23 cellular contexts compared by ENCODE assay signal in the genomic region with DNA sequence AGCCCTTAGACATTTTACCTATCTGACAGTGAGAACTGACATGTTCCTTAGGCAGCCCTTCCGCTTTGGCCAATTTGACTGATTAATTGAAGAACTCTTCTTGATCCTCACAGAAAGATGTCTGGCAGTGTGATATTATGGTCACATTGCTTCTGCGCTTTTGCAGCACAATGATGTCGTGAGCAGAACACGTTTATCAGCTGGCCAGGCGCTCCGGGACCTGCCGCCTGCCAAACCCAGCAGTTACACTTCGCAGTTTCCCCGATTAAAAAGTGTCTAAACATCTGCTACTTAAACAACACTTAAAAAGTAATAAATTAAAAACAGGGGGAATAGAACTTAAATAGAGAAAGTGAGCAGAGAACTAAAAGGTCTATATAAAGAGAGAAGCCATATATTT.
"Had no signal": no experiment of that assay in that cellular context is flagged by ENCODE, and none has a peak within 500 bp of the region (broad histone marks: within the 10 kb centered on the region; RNA-seq: fewer than 3 reads in every experiment).

No MANE protein-coding gene starts in this region.

- ATAC-seq: esophagus mucosa; gastrocnemius medialis; left lung; lower lobe of right lung; naive thymus-derived CD8-positive, alpha-beta T cell; psoas muscle; right lobe of liver; stimulated activated naive B cell treated with anti-CD40 and anti-IgM and Interleukin-4, amounts not matched to agents 10 μg/mL and 1 μg/mL and 100 μg/mL, for 72 hours had no signal

- H3K27me3 ChIP-seq: colonic mucosa, hepatocyte, right lobe of liver, transverse colon, vagina had no signal

- H3K9me3 ChIP-seq: colonic mucosa, gastrocnemius medialis, left lung, lower lobe of right lung, psoas muscle, right lobe of liver, transverse colon, vagina had no signal

- H3K36me3 ChIP-seq: colonic mucosa, gastrocnemius medialis, left lung, lower lobe of right lung, right lobe of liver, transverse colon, vagina had no signal

- DNase-seq: colonic mucosa; effector CD8-positive, alpha-beta T cell; endodermal cell; foreskin fibroblast; gastrocnemius medialis; head of caudate nucleus; kidney; left lung; lower lobe of right lung; naive thymus-derived CD8-positive, alpha-beta T cell; nephron progenitor cell; nucleus accumbens; psoas muscle; right lobe of liver; small intestine; stimulated activated CD4-positive, alpha-beta T cell treated with anti-CD3 and anti-CD28 coated beads, Interleukin-15, amount 100 ng/mL, for 24 hours; stimulated activated CD4-positive, alpha-beta T cell treated with anti-CD3 and anti-CD28 coated beads, Interleukin-2, amount 100 ng/mL, for 48 hours; stimulated activated naive B cell treated with anti-CD40 and anti-IgM and Interleukin-4, amounts not matched to agents 10 μg/mL and 1 μg/mL and 100 μg/mL, for 72 hours; transverse colon had no signal

- H3K4me1 ChIP-seq: colonic mucosa, gastrocnemius medialis, left lung, lower lobe of right lung, psoas muscle, right lobe of liver, transverse colon, vagina had no signal

- H3K27ac ChIP-seq: colonic mucosa, epithelial cell of prostate, gastrocnemius medialis, hepatocyte, left lung, lower lobe of right lung, psoas muscle, right lobe of liver, transverse colon, vagina had no signal

- H3K4me3 ChIP-seq: colonic mucosa, gastrocnemius medialis, hepatocyte, left lung, lower lobe of right lung, psoas muscle, right lobe of liver, transverse colon, vagina had no signal
